7 cellular contexts compared by ENCODE assay signal in the genomic region with DNA sequence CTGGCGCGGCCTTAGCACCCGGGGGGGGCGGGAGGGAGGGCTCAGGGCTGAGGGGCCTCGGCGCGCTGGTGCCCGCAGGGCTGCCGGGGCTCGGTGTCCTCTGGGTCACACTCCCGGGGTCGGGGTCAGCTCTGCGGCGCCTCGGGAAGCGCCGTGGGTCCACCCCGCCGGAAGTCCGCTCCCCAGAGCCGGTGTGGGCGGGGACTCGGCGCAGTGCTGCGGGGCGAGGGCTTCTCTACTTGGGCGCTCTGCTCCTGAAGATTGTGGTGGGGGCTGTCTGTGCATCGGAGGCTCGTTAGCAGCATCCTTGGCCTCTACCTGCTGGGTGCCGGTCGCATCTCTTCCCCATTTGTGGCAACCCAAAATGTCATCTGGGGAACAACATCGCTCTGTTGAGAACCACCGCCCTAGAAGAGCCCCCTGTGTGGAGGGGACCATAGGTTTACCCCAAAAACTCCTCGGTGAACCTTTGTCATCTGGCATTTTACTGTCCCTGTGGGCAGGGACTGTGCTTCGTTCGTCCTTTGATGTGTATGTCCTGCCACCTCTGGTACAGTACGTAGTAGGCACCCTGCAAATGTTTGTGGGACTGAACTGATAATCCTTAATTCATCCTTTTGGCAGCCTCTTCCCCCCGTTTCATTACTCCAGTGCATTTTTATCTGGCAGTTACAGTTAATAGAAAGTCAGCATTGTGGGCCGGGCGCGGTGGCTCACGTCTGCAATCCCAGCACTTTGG. TPM values are rescaled to one million over a fixed set of nuclear protein-coding genes. Genes with fewer than 3 reads are reported as not detected.
DNase-seq lines count a peak whose midpoint lies in the region; ATAC-seq, FAIRE-seq and TF ChIP-seq lines count a peak whose summit lies in the region.

No MANE protein-coding gene starts in this region.

- 1 to 3% methylated on average over 22 to 26 of the region's 42 CpGs for WGBS in GM23248 (ENCODE audit: low coverage in 1 of 2, low lambda C conversion rate in 2 of 2, missing lambda C conversion rate in 2 of 2), 2 experiments

- peak; percentile 53 for DNase-seq in GM12891 (ENCODE audit: insufficient read length, low spot score)
- DNase-seq in GM23248 = peak; percentile 81
- DNase-seq in Kasumi-1 (lab: John Stamatoyannopoulos, UW) = peak; percentile 2 to 34
- peak; percentile 77 for DNase-seq in activated CD4-positive, alpha-beta T cell treated with anti-CD3 and anti-CD28 coated beads for 36 hours
- peak in 4 of 10 donors; percentile 48 to 71 (median 60) for DNase-seq in dorsolateral prefrontal cortex
- DNase-seq in memory B cell (ENCODE audit: low spot score in 2 of 2) = peak in 1 of 2 donors; percentile 18
- peak; percentile 34 to 38 for DNase-seq in stimulated activated CD8-positive, alpha-beta memory T cell treated with anti-CD3 and anti-CD28 coated beads, Interleukin-15, amount 100 ng/mL, for 48 hours (ENCODE audit: low read depth in 2 of 2)

- peak overlapping the region; percentile 76 for H3K27ac ChIP-seq in GM23248
- H3K27ac ChIP-seq in dorsolateral prefrontal cortex = peak overlapping the region; percentile 60 to 97 (median 91)

- peaks cover 14% of the 10 kb centered on the region for H3F3A ChIP-seq in GM23248 (ENCODE audit: insufficient read depth)

- peak overlapping the region; percentile 81 for H3K4me2 ChIP-seq in GM23248 (ENCODE audit: unreplicated experiment)

- no peaks in the 10 kb centered on the region for H3K27me3 ChIP-seq in GM23248 (replicated peaks; ENCODE audit: insufficient read depth)
- H3K27me3 ChIP-seq in dorsolateral prefrontal cortex = no peaks in the 10 kb centered on the region

- H3K36me3 ChIP-seq in GM23248 (ENCODE audit: low read depth) = no peaks in the 10 kb centered on the region

- CTCF ChIA-PET in activated CD4-positive, alpha-beta T cell treated with anti-CD3 and anti-CD28 coated beads for 36 hours (lab: Charles Lee) = no interaction called here

- in situ Hi-C loops in GM23248 (cut with MboI) = no loop called here

- H3K36me3 Mint-ChIP-seq in activated CD4-positive, alpha-beta T cell treated with anti-CD3 and anti-CD28 coated beads for 36 hours (ENCODE audit: low read depth) = peaks cover 3% of the 10 kb centered on the region
- no peaks in the 10 kb centered on the region for H3K36me3 Mint-ChIP-seq in memory B cell

- H3K4me3 ChIP-seq in GM23248 (peak overlapping the region; percentile 87), dorsolateral prefrontal cortex (peak overlapping the region; percentile 56 to 99 (median 94))

- H3K9me3 ChIP-seq in GM23248 (ENCODE audit: low read depth) = no peaks in the 10 kb centered on the region

- peak overlapping the region; percentile 92 for H3K4me3 Mint-ChIP-seq in activated CD4-positive, alpha-beta T cell treated with anti-CD3 and anti-CD28 coated beads for 36 hours
- H3K4me3 Mint-ChIP-seq in memory B cell = peak overlapping the region; percentile 99

- peaks cover 24% of the 10 kb centered on the region for H3K4me1 ChIP-seq in GM23248 (ENCODE audit: insufficient read depth)

- peaks cover 54% of the 10 kb centered on the region for H3K4me1 Mint-ChIP-seq in activated CD4-positive, alpha-beta T cell treated with anti-CD3 and anti-CD28 coated beads for 36 hours
- peaks cover 35% of the 10 kb centered on the region for H3K4me1 Mint-ChIP-seq in memory B cell

- FAIRE-seq in GM12891 (lab: Jason Lieb, UNC) = peak; percentile 54

- H3K27ac Mint-ChIP-seq in activated CD4-positive, alpha-beta T cell treated with anti-CD3 and anti-CD28 coated beads for 36 hours = peak overlapping the region; percentile 96
- peak overlapping the region; percentile 78 for H3K27ac Mint-ChIP-seq in memory B cell

- no peak; the same call in 1 of the 2 replicates for TF ChIP-seq POLR2A in GM12891 (IDR thresholded peaks at IDR 0.05; ENCODE audit: low read depth, low read length)

- H3K9me2 ChIP-seq in GM23248 (ENCODE audit: insufficient read depth) = no peaks in the 10 kb centered on the region

- no peak for TF ChIP-seq CTCF in dorsolateral prefrontal cortex (IDR thresholded peaks at IDR 0.05 in 54 of 56, conservative IDR thresholded peaks at IDR 0.05 in 2 of 56; ENCODE audit: low read depth in 1 of 56, partially characterized antibody in 56 of 56)

- H3K9ac ChIP-seq in GM23248 = peak overlapping the region; percentile 90

- peak; percentile 50 for ATAC-seq in activated CD4-positive, alpha-beta T cell treated with anti-CD3 and anti-CD28 coated beads for 36 hours
- ATAC-seq in memory B cell (ENCODE audit: low read depth) = peak; percentile 39

- H4K20me1 ChIP-seq in GM23248 (ENCODE audit: insufficient read depth) = peaks cover 11% of the 10 kb centered on the region; the same call in 1 of the 2 replicates

- H2AFZ ChIP-seq in GM23248 = peak overlapping the region; percentile 84

- H3K9me3 Mint-ChIP-seq in activated CD4-positive, alpha-beta T cell treated with anti-CD3 and anti-CD28 coated beads for 36 hours (ENCODE audit: low read depth) = no peaks in the 10 kb centered on the region
- H3K9me3 Mint-ChIP-seq in memory B cell = no peaks in the 10 kb centered on the region

- peaks cover 52% of the 10 kb centered on the region for H3K79me2 ChIP-seq in GM23248 (ENCODE audit: insufficient read depth)

- POLR2A ChIA-PET in activated CD4-positive, alpha-beta T cell treated with anti-CD3 and anti-CD28 coated beads for 36 hours (lab: Charles Lee) = no interaction called here

- H3K27me3 Mint-ChIP-seq in activated CD4-positive, alpha-beta T cell treated with anti-CD3 and anti-CD28 coated beads for 36 hours = peaks cover 4% of the 10 kb centered on the region
- H3K27me3 Mint-ChIP-seq in memory B cell = peaks cover 3% of the 10 kb centered on the region

- intact Hi-C loops in activated CD4-positive, alpha-beta T cell treated with anti-CD3 and anti-CD28 coated beads for 36 hours (cut with DNase I, micrococcal nuclease) = loop anchor here (1.0 to 5.0 kb wide), 7 partner anchors 34 to 1919 kb away; a partner anchor contains a TSS
- intact Hi-C loops in dorsolateral prefrontal cortex (cut with DNase I) = loop anchor here (10.0 kb wide), 3 partner anchors 282 to 852 kb away; a partner anchor contains a TSS

TF ChIP-seq in GM12891, 5 proteins besides CTCF, POLR2A, EP300 and RAD21:
- TF ChIP-seq TAF1 (IDR thresholded peaks at IDR 0.05; ENCODE audit: low read depth, low read length) (0 out of 2 replicates have a peak, but pooled peaks have one; percentile 46), POLR2AphosphoS5 (IDR thresholded peaks at IDR 0.05; ENCODE audit: low read depth, low read length) (no peak)

RNA-seq across cellular contexts. Expression of a gene that starts 0.6 kb away (rescaled TPM):
- 17.3 TPM for polyA plus RNA-seq in GM12891 (2012; ENCODE audit: low read depth, missing spikeins)
- 31.1 and 33.6 TPM in 2 replicates for total RNA-seq in GM23248 (2014; rRNA removed; shearing (Covaris generic))
- 24.5 and 27.4 TPM in 2 replicates for polyA plus RNA-seq in GM23248 (2016; fragmentation: Nextera tagmentation; extraction: Ambion mirVana)
- 10 to 100 TPM; 28.6 to 31.0 TPM for total RNA-seq in activated CD4-positive, alpha-beta T cell treated with anti-CD3 and anti-CD28 coated beads for 36 hours
- total RNA-seq in dorsolateral prefrontal cortex = 100 to 1,000 TPM in 55 of 120 experiments, 10 to 100 TPM in 65; 52.2 to 139 (median 98.2) TPM
